In genomic region chr5:1594336-1595106, GRCh38 we compare ENCODE assay signal across 1 cellular context.
TF ChIP-seq lines count a peak whose summit lies in the region.

No MANE protein-coding gene starts in this region.

TF ChIP-seq in HEK293, 187 proteins besides CTCF, POLR2A, EP300 and RAD21 (continued from another document and continues in another):
- TF ChIP-seq ZNF148 (tag by site-specific recombination; IDR thresholded peaks at IDR 0.05; ENCODE audit: borderline replicate concordance) (no peak), ZNF513 (tag by site-specific recombination; IDR thresholded peaks at IDR 0.05) (no peak), ZNF621 (tag by site-specific recombination; IDR thresholded peaks at IDR 0.05) (no peak), ZNF624 (tag by site-specific recombination; IDR thresholded peaks at IDR 0.05) (no peak), ZNF521 (tag by site-specific recombination; IDR thresholded peaks at IDR 0.05) (no peak), ZFP37 (tag by site-specific recombination; IDR thresholded peaks at IDR 0.05) (no peak), ZNF544 (tag by site-specific recombination; IDR thresholded peaks at IDR 0.05) (no peak), ZNF843 (tag by site-specific recombination; IDR thresholded peaks at IDR 0.05) (no peak; the same call in 1 of the 2 replicates), ZFHX2 (tag by site-specific recombination; conservative IDR thresholded peaks at IDR 0.05) (peak; percentile 80), ZNF335 (tag by site-specific recombination; conservative IDR thresholded peaks at IDR 0.05) (peak; percentile 86), SP2 (tag by site-specific recombination; IDR thresholded peaks at IDR 0.05) (peak; percentile 93), PBX3 (CRISPR knock-in tag; IDR thresholded peaks at IDR 0.05) (peak; percentile 86), ZNF626 (tag by site-specific recombination; IDR thresholded peaks at IDR 0.05) (no peak), REPIN1 (tag by site-specific recombination; IDR thresholded peaks at IDR 0.05; ENCODE audit: low read depth) (no peak), BCL11B (tag by site-specific recombination; IDR thresholded peaks at IDR 0.05; ENCODE audit: low read depth) (peak; percentile 83; the same call in 1 of the 2 replicates), KLF9 (tag by site-specific recombination; IDR thresholded peaks at IDR 0.05; ENCODE audit: low read depth) (no peak; the same call in 1 of the 2 replicates), ZNF24 (tag by site-specific recombination; IDR thresholded peaks at IDR 0.05) (0 out of 2 replicates have a peak, but pooled peaks have one; percentile 16), ZBTB21 (tag by site-specific recombination; IDR thresholded peaks at IDR 0.05) (no peak), ZSCAN5A (tag by site-specific recombination; IDR thresholded peaks at IDR 0.05) (0 out of 2 replicates have a peak, but pooled peaks have one; percentile 21), ZNF341 (tag by site-specific recombination; IDR thresholded peaks at IDR 0.05; ENCODE audit: low read depth) (peak; percentile 91), KLF10 (tag by site-specific recombination; IDR thresholded peaks at IDR 0.05) (peak; percentile 58), ZNF112 (tag by site-specific recombination; IDR thresholded peaks at IDR 0.05) (no peak), WT1 (tag by site-specific recombination; IDR thresholded peaks at IDR 0.05) (peak; percentile 30; the same call in 1 of the 2 replicates), ZNF433 (tag by site-specific recombination; IDR thresholded peaks at IDR 0.05; ENCODE audit: low read depth) (no peak), KLF7 (tag by site-specific recombination; IDR thresholded peaks at IDR 0.05; ENCODE audit: borderline replicate concordance) (peak; percentile 89), ZBTB10 (tag by site-specific recombination; IDR thresholded peaks at IDR 0.05) (peak; percentile 97), ZNF548 (tag by site-specific recombination; IDR thresholded peaks at IDR 0.05) (no peak), ZNF792 (tag by site-specific recombination; IDR thresholded peaks at IDR 0.05) (no peak), ZNF76 (tag by site-specific recombination; IDR thresholded peaks at IDR 0.05; ENCODE audit: borderline replicate concordance, low read depth) (peak; percentile 89; the same call in 1 of the 2 replicates), ZNF777 (tag by site-specific recombination; IDR thresholded peaks at IDR 0.05; ENCODE audit: borderline replicate concordance) (no peak), ZBTB7A (tag by site-specific recombination; IDR thresholded peaks at IDR 0.05; ENCODE audit: low read depth) (0 out of 2 replicates have a peak, but pooled peaks have one; percentile 79), KLF1 (tag by site-specific recombination; IDR thresholded peaks at IDR 0.05) (peak; percentile 91), ZNF585B (tag by site-specific recombination; IDR thresholded peaks at IDR 0.05) (no peak), ZNF184 (tag by site-specific recombination; IDR thresholded peaks at IDR 0.05) (no peak), ZNF510 (tag by site-specific recombination; IDR thresholded peaks at IDR 0.05; ENCODE audit: insufficient replicate concordance) (no peak), ZFP69B (tag by site-specific recombination; IDR thresholded peaks at IDR 0.05) (peak; percentile 38; the same call in 1 of the 2 replicates), ZSCAN16 (tag by site-specific recombination; IDR thresholded peaks at IDR 0.05) (no peak), BCL11A (tag by site-specific recombination; IDR thresholded peaks at IDR 0.05; ENCODE audit: low read depth) (peak; percentile 77; the same call in 1 of the 2 replicates), ZNF629 (tag by site-specific recombination; IDR thresholded peaks at IDR 0.05) (peak; percentile 75), ZFP41 (tag by site-specific recombination; IDR thresholded peaks at IDR 0.05; ENCODE audit: borderline replicate concordance) (no peak), ZXDB (tag by site-specific recombination; IDR thresholded peaks at IDR 0.05) (peak; percentile 88), ZBTB11 (tag by site-specific recombination; conservative IDR thresholded peaks at IDR 0.05; ENCODE audit: low read depth) (peak; percentile 63)
- TF ChIP-seq, protein P1, sequence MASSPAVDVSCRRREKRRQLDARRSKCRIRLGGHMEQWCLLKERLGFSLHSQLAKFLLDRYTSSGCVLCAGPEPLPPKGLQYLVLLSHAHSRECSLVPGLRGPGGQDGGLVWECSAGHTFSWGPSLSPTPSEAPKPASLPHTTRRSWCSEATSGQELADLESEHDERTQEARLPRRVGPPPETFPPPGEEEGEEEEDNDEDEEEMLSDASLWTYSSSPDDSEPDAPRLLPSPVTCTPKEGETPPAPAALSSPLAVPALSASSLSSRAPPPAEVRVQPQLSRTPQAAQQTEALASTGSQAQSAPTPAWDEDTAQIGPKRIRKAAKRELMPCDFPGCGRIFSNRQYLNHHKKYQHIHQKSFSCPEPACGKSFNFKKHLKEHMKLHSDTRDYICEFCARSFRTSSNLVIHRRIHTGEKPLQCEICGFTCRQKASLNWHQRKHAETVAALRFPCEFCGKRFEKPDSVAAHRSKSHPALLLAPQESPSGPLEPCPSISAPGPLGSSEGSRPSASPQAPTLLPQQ (tag by site-specific recombination; IDR thresholded peaks at IDR 0.05) = peak; percentile 67; the same call in 1 of the 2 replicates
- TF ChIP-seq, protein P2, sequence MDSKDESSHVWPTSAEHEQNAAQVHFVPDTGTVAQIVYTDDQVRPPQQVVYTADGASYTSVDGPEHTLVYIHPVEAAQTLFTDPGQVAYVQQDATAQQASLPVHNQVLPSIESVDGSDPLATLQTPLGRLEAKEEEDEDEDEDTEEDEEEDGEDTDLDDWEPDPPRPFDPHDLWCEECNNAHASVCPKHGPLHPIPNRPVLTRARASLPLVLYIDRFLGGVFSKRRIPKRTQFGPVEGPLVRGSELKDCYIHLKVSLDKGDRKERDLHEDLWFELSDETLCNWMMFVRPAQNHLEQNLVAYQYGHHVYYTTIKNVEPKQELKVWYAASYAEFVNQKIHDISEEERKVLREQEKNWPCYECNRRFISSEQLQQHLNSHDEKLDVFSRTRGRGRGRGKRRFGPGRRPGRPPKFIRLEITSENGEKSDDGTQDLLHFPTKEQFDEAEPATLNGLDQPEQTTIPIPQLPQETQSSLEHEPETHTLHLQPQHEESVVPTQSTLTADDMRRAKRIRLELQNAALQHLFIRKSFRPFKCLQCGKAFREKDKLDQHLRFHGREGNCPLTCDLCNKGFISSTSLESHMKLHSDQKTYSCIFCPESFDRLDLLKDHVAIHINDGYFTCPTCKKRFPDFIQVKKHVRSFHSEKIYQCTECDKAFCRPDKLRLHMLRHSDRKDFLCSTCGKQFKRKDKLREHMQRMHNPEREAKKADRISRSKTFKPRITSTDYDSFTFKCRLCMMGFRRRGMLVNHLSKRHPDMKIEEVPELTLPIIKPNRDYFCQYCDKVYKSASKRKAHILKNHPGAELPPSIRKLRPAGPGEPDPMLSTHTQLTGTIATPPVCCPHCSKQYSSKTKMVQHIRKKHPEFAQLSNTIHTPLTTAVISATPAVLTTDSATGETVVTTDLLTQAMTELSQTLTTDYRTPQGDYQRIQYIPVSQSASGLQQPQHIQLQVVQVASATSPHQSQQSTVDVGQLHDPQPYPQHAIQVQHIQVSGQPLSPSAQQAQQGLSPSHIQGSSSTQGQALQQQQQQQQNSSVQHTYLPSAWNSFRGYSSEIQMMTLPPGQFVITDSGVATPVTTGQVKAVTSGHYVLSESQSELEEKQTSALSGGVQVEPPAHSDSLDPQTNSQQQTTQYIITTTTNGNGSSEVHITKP (tag by site-specific recombination; IDR thresholded peaks at IDR 0.05) = peak; percentile 93
